ENCODE assay signal across 8 cellular contexts in the genomic region with DNA sequence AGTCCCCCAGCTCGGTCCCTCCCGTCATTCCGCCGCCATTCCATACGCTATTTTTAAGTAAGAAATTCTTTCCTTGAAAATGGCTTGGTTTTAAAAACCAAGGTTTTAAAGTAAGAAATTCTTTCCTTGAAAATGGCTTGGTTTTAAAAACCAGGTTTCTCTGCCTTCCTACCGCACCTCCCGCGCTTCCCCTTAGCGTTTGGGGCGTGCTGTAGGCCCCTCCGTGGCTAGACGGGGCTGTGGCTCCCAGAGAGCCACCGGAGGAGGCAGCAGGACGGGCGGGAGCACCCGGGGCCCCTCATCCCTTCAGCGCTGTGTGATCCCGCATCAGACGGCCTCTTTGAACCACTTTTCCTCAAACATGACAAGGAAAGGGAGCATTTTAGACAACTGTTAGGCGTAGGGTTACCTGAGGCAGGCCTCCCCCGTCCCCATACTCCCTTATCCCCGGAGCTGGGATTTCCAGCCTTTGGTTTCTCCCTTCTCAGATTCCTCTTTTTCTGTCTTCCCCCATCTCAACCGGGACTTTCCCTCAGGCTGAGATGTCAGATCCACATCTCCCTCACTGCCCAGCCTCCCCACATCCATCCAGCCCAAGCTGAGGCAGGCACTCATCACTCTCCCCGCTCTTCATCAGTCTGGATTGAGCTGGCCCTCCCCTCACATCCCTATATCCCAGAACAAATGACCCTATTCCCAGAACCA. TPM values are rescaled to one million over a fixed set of nuclear protein-coding genes. Genes with fewer than 3 reads are reported as not detected.
DNase-seq lines count a peak whose midpoint lies in the region; ATAC-seq lines count a peak whose summit lies in the region.

No MANE protein-coding gene starts in this region.

- peaks cover 32% of the 10 kb centered on the region for H3K36me3 Mint-ChIP-seq in activated T-helper 2 cell treated with anti-CD3 and anti-CD28 coated beads, Interferon-gamma antibody, Interleukin-2, Interleukin-4, amounts not matched to agents 10 μg/mL and 5 μg/mL and 100 μg/mL, durations not matched to agents 14 hours and 24 hours and 36 hours (ENCODE audit: low read depth)

- H3K9me3 Mint-ChIP-seq in activated T-helper 2 cell treated with anti-CD3 and anti-CD28 coated beads, Interferon-gamma antibody, Interleukin-2, Interleukin-4, amounts not matched to agents 10 μg/mL and 5 μg/mL and 100 μg/mL, durations not matched to agents 14 hours and 24 hours and 36 hours = no peaks in the 10 kb centered on the region

- peaks cover under 1% of the 10 kb centered on the region; the same call in 1 of the 2 replicates for H3K36me3 ChIP-seq in iPS-20b (ENCODE audit: insufficient read depth, low read depth, low read length)
- H3K36me3 ChIP-seq in stomach smooth muscle (ENCODE audit: control insufficient read depth in 2 of 2, insufficient read depth in 2 of 2, low read length in 2 of 2) = peaks cover 0 to 1% of the 10 kb centered on the region in 2 donors

- H3K27ac ChIP-seq in iPS-20b (ENCODE audit: low read length) (no peak overlapping the region), stomach smooth muscle (ENCODE audit: low read length) (peak overlapping the region; percentile 95)

- H3K4me3 ChIP-seq in iPS-20b (ENCODE audit: low read length) (peak overlapping the region; percentile 89), stomach smooth muscle (ENCODE audit: low read length in 2 of 2) (peak overlapping the region; percentile 68 to 86)

- intact Hi-C loops in activated T-helper 2 cell treated with anti-CD3 and anti-CD28 coated beads, Interferon-gamma antibody, Interleukin-2, Interleukin-4, amounts not matched to agents 10 μg/mL and 5 μg/mL and 100 μg/mL, durations not matched to agents 14 hours and 24 hours and 36 hours (cut with micrococcal nuclease) = loop anchor here (10.0 kb wide), 1 partner anchor 163 kb away; no protein-coding TSS in a partner anchor

- H3K27me3 Mint-ChIP-seq in activated T-helper 2 cell treated with anti-CD3 and anti-CD28 coated beads, Interferon-gamma antibody, Interleukin-2, Interleukin-4, amounts not matched to agents 10 μg/mL and 5 μg/mL and 100 μg/mL, durations not matched to agents 14 hours and 24 hours and 36 hours (ENCODE audit: low read depth) = no peaks in the 10 kb centered on the region

- peak overlapping the region; percentile 84 for H3K27ac Mint-ChIP-seq in activated T-helper 2 cell treated with anti-CD3 and anti-CD28 coated beads, Interferon-gamma antibody, Interleukin-2, Interleukin-4, amounts not matched to agents 10 μg/mL and 5 μg/mL and 100 μg/mL, durations not matched to agents 14 hours and 24 hours and 36 hours

- peaks cover 16% of the 10 kb centered on the region; the same call in 1 of the 2 replicates for H3K27me3 ChIP-seq in iPS-20b (ENCODE audit: insufficient read depth, low read length)
- H3K27me3 ChIP-seq in stomach smooth muscle (ENCODE audit: control insufficient read depth in 1 of 2, insufficient read depth in 2 of 2, low read length in 2 of 2) = no peaks in the 10 kb centered on the region

- peaks cover 17% of the 10 kb centered on the region; the same call in 1 of the 2 replicates for H3K4me1 ChIP-seq in iPS-20b (ENCODE audit: insufficient read depth, low read length)
- peaks cover 28% of the 10 kb centered on the region for H3K4me1 ChIP-seq in stomach smooth muscle (ENCODE audit: control insufficient read depth, insufficient read depth, low read length)

- H3K9ac ChIP-seq in iPS-20b (ENCODE audit: low read depth, low read length) (peak overlapping the region; percentile 77; the same call in 1 of the 2 replicates), stomach smooth muscle (ENCODE audit: low read length in 2 of 2) (peak overlapping the region; percentile 84 to 87)

- H3K4me3 Mint-ChIP-seq in activated T-helper 2 cell treated with anti-CD3 and anti-CD28 coated beads, Interferon-gamma antibody, Interleukin-2, Interleukin-4, amounts not matched to agents 10 μg/mL and 5 μg/mL and 100 μg/mL, durations not matched to agents 14 hours and 24 hours and 36 hours (ENCODE audit: low read depth) = peak overlapping the region; percentile 97

- peak; percentile 38 for DNase-seq in NCI-H146 (lab: John Stamatoyannopoulos, UW)
- no peak for DNase-seq in NCI-H146 treated with DMSO at 0.1 percent for 48 hours (lab: John Stamatoyannopoulos, UW; ENCODE audit: unreplicated experiment)
- DNase-seq in activated T-helper 2 cell treated with anti-CD3 and anti-CD28 coated beads, Interferon-gamma antibody, Interleukin-2, Interleukin-4, amounts not matched to agents 10 μg/mL and 5 μg/mL and 100 μg/mL, durations not matched to agents 14 hours and 24 hours and 36 hours (ENCODE audit: low spot score) = no peak
- no peak for DNase-seq in SK-N-DZ (ENCODE audit: low spot score)

- H3K9me3 ChIP-seq in iPS-20b (ENCODE audit: insufficient read depth, low read depth, low read length) (no peaks in the 10 kb centered on the region), stomach smooth muscle (ENCODE audit: control insufficient read depth in 2 of 2, low read length in 2 of 2) (no peaks in the 10 kb centered on the region)

- ATAC-seq in GM21528 (IDR thresholded peaks at IDR 0.05; ENCODE audit: low FRiP score, unreplicated experiment) = no peak
- no peak for ATAC-seq in HG03159 (IDR thresholded peaks at IDR 0.05; ENCODE audit: unreplicated experiment)

- peaks cover 61% of the 10 kb centered on the region for H3K4me1 Mint-ChIP-seq in activated T-helper 2 cell treated with anti-CD3 and anti-CD28 coated beads, Interferon-gamma antibody, Interleukin-2, Interleukin-4, amounts not matched to agents 10 μg/mL and 5 μg/mL and 100 μg/mL, durations not matched to agents 14 hours and 24 hours and 36 hours (ENCODE audit: low read depth)

RNA-seq across cellular contexts. Expression of a gene that starts 0.5 kb away (rescaled TPM):
- total RNA-seq in activated T-helper 2 cell treated with anti-CD3 and anti-CD28 coated beads, Interferon-gamma antibody, Interleukin-2, Interleukin-4, amounts not matched to agents 10 μg/mL and 5 μg/mL and 100 μg/mL, durations not matched to agents 14 hours and 24 hours and 36 hours = 40.6 and 40.9 TPM in 2 replicates
- polyA plus RNA-seq in SK-N-DZ (2014; cell fraction: cytosol; rRNA removed) = 11.0 and 11.1 TPM in 2 replicates
- polyA plus RNA-seq in SK-N-DZ (2014; cell fraction: nucleus; rRNA removed) = 4.0 and 7.0 TPM in 2 replicates
